8 cellular contexts compared by ENCODE assay signal in genomic region chr2:191030521-191031154, GRCh38. TPM values are rescaled to one million over a fixed set of nuclear protein-coding genes. Genes with fewer than 3 reads are reported as not detected.
DNase-seq lines count a peak whose midpoint lies in the region; ATAC-seq and TF ChIP-seq lines count a peak whose summit lies in the region.

No MANE protein-coding gene starts in this region.

- H3K36me3 ChIP-seq in adrenal gland (replicated peaks in 1 of 2) (no peaks in the 10 kb centered on the region), suprapubic skin (no peaks in the 10 kb centered on the region)

- peak; percentile 34 to 67 (median 62) for TF ChIP-seq CTCF in adrenal gland (IDR thresholded peaks at IDR 0.05)
- TF ChIP-seq CTCF in suprapubic skin (IDR thresholded peaks at IDR 0.05): peak; percentile 51 to 57

- intact Hi-C loops in adrenal gland (cut with DNase I): loop anchor here in 1 of 2 donors (10.0 kb wide), 1 partner anchor 246 kb away; no protein-coding TSS in a partner anchor

- H3K9me3 ChIP-seq in adrenal gland (replicated peaks in 1 of 3): no peaks in the 10 kb centered on the region
- no peaks in the 10 kb centered on the region for H3K9me3 ChIP-seq in suprapubic skin

- peaks cover 0 to 5% of the 10 kb centered on the region in 2 donors for H3K4me1 ChIP-seq in adrenal gland (replicated peaks in 1 of 2)
- H3K4me1 ChIP-seq in suprapubic skin: no peaks in the 10 kb centered on the region

- H3K27me3 ChIP-seq in adrenal gland (no peaks in the 10 kb centered on the region), suprapubic skin (no peaks in the 10 kb centered on the region)

- DNase-seq in NOMO-1 treated with DMSO at 0.1 percent for 48 hours (lab: John Stamatoyannopoulos, UW; ENCODE audit: unreplicated experiment) (peak; percentile 40), NOMO-1 treated with dmso at 0.1 percent for 144 hours (lab: John Stamatoyannopoulos, UW; ENCODE audit: unreplicated experiment) (no peak), NCI-H526 treated with DMSO at 0.1 percent for 48 hours (lab: John Stamatoyannopoulos, UW) (peak; percentile 13), adrenal gland (peak in 3 of 7 donors; percentile 28 to 41 (median 32)), iris pigment epithelial cell (ENCODE audit: low read depth) (peak; percentile 52), suprapubic skin (ENCODE audit: low spot score in 2 of 2) (no peak)

- H3K4me3 ChIP-seq in adrenal gland (peak overlapping the region in 1 of 4 donors; percentile 29), suprapubic skin (no peak overlapping the region)

- ATAC-seq in GM19452 (IDR thresholded peaks at IDR 0.05; ENCODE audit: unreplicated experiment): peak; percentile 83
- peak; percentile 95 for ATAC-seq in HG03354 (IDR thresholded peaks at IDR 0.05; ENCODE audit: poor library complexity, severe bottlenecking, unreplicated experiment)

- WGBS in adrenal gland, 4 donors: 21 to 31% (median 25%) methylated on average over 8 of the region's 8 CpGs
- 44% methylated on average over 8 of the region's 8 CpGs for WGBS in suprapubic skin

- TF ChIP-seq POLR2A in adrenal gland (IDR thresholded peaks at IDR 0.05): no peak
- TF ChIP-seq POLR2A in suprapubic skin (IDR thresholded peaks at IDR 0.05): no peak

- H3K27ac ChIP-seq in adrenal gland (no peak overlapping the region), suprapubic skin (no peak overlapping the region)

- TF ChIP-seq EP300 in suprapubic skin (IDR thresholded peaks at IDR 0.05): no peak

RNA-seq across cellular contexts. Expression of gene STAT1, which starts 16.7 kb away (rescaled TPM):
- 100 to 1,000 TPM in 2 of 8 donors, 10 to 100 TPM in 6; 55.3 to 165 (median 82.0) TPM for total RNA-seq in adrenal gland
- polyA plus RNA-seq in adrenal gland: 10 to 100 TPM; 11.9 to 99.5 (median 17.1) TPM
- 10 to 100 TPM; 33.5 to 60.7 (median 37.6) TPM for total RNA-seq in suprapubic skin

Comparison
In these comparisons a context has a peak if more than half of its experiments do, and no peak if none do; other contexts are left out.
1. DNase-seq: peak in NOMO-1 treated with DMSO at 0.1 percent for 48 hours (single experiment), NCI-H526 treated with DMSO at 0.1 percent for 48 hours (single experiment) and iris pigment epithelial cell (single experiment); none in NOMO-1 treated with dmso at 0.1 percent for 144 hours (single experiment) and suprapubic skin (0 of 2).